Comparison of ENCODE assay signal across 17 cellular contexts in genomic region chr6:9507136-9507895, GRCh38.
DNase-seq lines count a peak whose midpoint lies in the region; ATAC-seq, FAIRE-seq and TF ChIP-seq lines count a peak whose summit lies in the region.
"Had no signal": no experiment of that assay in that cellular context is flagged by ENCODE, and none has a peak within 500 bp of the region (broad histone marks: within the 10 kb centered on the region; RNA-seq: fewer than 3 reads in every experiment).

No MANE protein-coding gene starts in this region.

- no peak overlapping the region for H3K18ac ChIP-seq in trophoblast cell (ENCODE audit: low read length)

- H3K23ac ChIP-seq in trophoblast cell (ENCODE audit: low read length), result no peak overlapping the region

- no peaks in the 10 kb centered on the region for H3K79me2 ChIP-seq in GM12878 (ENCODE audit: control insufficient read depth, insufficient read depth, low read length)
- H3K79me2 ChIP-seq in trophoblast cell (ENCODE audit: control insufficient read depth, insufficient read depth, low read length, poor library complexity), result no peaks in the 10 kb centered on the region

- H2AFZ ChIP-seq in GM12878 (ENCODE audit: control insufficient read depth, low read depth, low read length) (no peak overlapping the region), trophoblast cell (ENCODE audit: insufficient read depth, low read length, poor library complexity) (no peak overlapping the region)

- H3K27ac ChIP-seq in GM12878 (ENCODE audit: control insufficient read depth, insufficient read depth), result no peak overlapping the region
- no peak overlapping the region for H3K27ac ChIP-seq in trophoblast cell (ENCODE audit: low read depth, low read length)
- H3K27ac ChIP-seq: 22Rv1 had no signal

- H3K36me3 ChIP-seq in GM12878 (ENCODE audit: control insufficient read depth in 2 of 2, insufficient read depth in 2 of 2, low read length in 1 of 2) (no peaks in the 10 kb centered on the region), trophoblast cell (ENCODE audit: control insufficient read depth in 1 of 2, insufficient read depth in 2 of 2, low read length in 2 of 2) (no peaks in the 10 kb centered on the region)
- H3K36me3 ChIP-seq: HAP-1 had no signal

- in situ Hi-C loops in GM12878 (cut with MboI), result no loop called here

- TF ChIP-seq POLR2A in GM12878 (IDR thresholded peaks at IDR 0.05; ENCODE audit: low read depth, low read length), result no peak

- peak; percentile 61 for ATAC-seq in HG02610 (IDR thresholded peaks at IDR 0.05; ENCODE audit: unreplicated experiment)
- peak; percentile 87 for ATAC-seq in GM12878
- no peak for ATAC-seq in sciatic nerve
- no peak for ATAC-seq in HG03457 (IDR thresholded peaks at IDR 0.05; ENCODE audit: unreplicated experiment)
- ATAC-seq: CD8-positive, alpha-beta T cell had no signal

- H2BK120ac ChIP-seq in trophoblast cell (ENCODE audit: insufficient read depth, low read length, poor library complexity), result no peak overlapping the region

- H3K9ac ChIP-seq in GM12878 (ENCODE audit: control insufficient read depth, insufficient read depth, low read length) (no peak overlapping the region), trophoblast cell (ENCODE audit: low read length) (peak overlapping the region; percentile 74)

- no peak for TF ChIP-seq CTCF in GM12878 (IDR thresholded peaks at IDR 0.05 in 2 of 3, conservative IDR thresholded peaks at IDR 0.05 in 1 of 3; ENCODE audit: control insufficient read depth in 2 of 3, extremely low read depth in 1 of 3, insufficient read depth in 1 of 3, low read depth in 3 of 3, low read length in 3 of 3)

- 21% methylated on average over 6 of the region's 6 CpGs for WGBS in GM12878 (ENCODE audit: insufficient coverage, insufficient replicate concordance, low lambda C conversion rate, missing lambda C conversion rate)
- WGBS in trophoblast cell (ENCODE audit: extremely low coverage, insufficient coverage, insufficient read length), result no CpG with 5 or more reads among the region's 6 CpGs

- H4K8ac ChIP-seq in trophoblast cell (ENCODE audit: low read depth, low read length), result no peak overlapping the region

- no peaks in the 10 kb centered on the region; the same call in 2 of the 3 replicates for H3K9me3 ChIP-seq in GM12878 (replicated peaks; ENCODE audit: control insufficient read depth, insufficient read depth, low read length)
- no peaks in the 10 kb centered on the region for H3K9me3 ChIP-seq in trophoblast cell (ENCODE audit: insufficient read depth, low read depth, low read length)
- H3K9me3 ChIP-seq: HAP-1 had no signal

- CTCF ChIA-PET in GM12878 (lab: Yijun Ruan, JAX), result interaction anchor here (1.7 kb wide), 1 partner anchor 10 kb away, joined by 11 read pairs; no protein-coding TSS in a partner anchor

- H3K79me1 ChIP-seq in trophoblast cell (ENCODE audit: low read length), result no peaks in the 10 kb centered on the region

- no peak overlapping the region for H2BK5ac ChIP-seq in trophoblast cell (ENCODE audit: low read depth, low read length, poor library complexity)

- RAD21 ChIA-PET in GM12878 (lab: Charles Lee; ENCODE audit: unreplicated experiment), result interaction anchor here (0.9 to 1.4 kb wide), 4 partner anchors 10 to 30 kb away, joined by 3 to 4 read pairs (median 4); no protein-coding TSS in a partner anchor

- H3K4ac ChIP-seq in trophoblast cell (ENCODE audit: low read depth, low read length), result no peak overlapping the region

- POLR2A ChIA-PET in GM12878 (lab: Charles Lee), result interaction anchor here (1.6 kb wide), 1 partner anchor 16 kb away, joined by 5 read pairs; no protein-coding TSS in a partner anchor

- no peaks in the 10 kb centered on the region; the same call in 1 of the 2 replicates for H3K4me1 ChIP-seq in GM12878 (ENCODE audit: control insufficient read depth, insufficient read depth, low read length)
- no peaks in the 10 kb centered on the region for H3K4me1 ChIP-seq in trophoblast cell (ENCODE audit: control insufficient read depth in 1 of 2, insufficient read depth in 2 of 2, low read length in 2 of 2)
- H3K4me1 ChIP-seq: HAP-1 had no signal

- H4K12ac ChIP-seq in trophoblast cell (ENCODE audit: low read depth, low read length), result no peak overlapping the region

- intact Hi-C loops in GM12878 (cut with micrococcal nuclease; ENCODE audit: unreplicated experiment), result loop anchor here (2.0 kb wide), 1 partner anchor 13 kb away; no protein-coding TSS in a partner anchor
- intact Hi-C loops in sciatic nerve (cut with DNase I), result no loop called here

- DNase-seq in NCI-H82 (lab: John Stamatoyannopoulos, UW) (peak; percentile 46), NCI-H82 treated with DMSO at 0.1 percent for 48 hours (lab: John Stamatoyannopoulos, UW; ENCODE audit: unreplicated experiment) (no peak), GM12878 (ENCODE audit: low read depth, low spot score) (peak; percentile 19), trophoblast cell (peak; percentile 17 to 56), NCI-H2107 treated with DMSO at 0.1 percent for 48 hours (lab: John Stamatoyannopoulos, UW; ENCODE audit: unreplicated experiment) (no peak), sciatic nerve (ENCODE audit: low spot score) (no peak)
- DNase-seq: CD8-positive, alpha-beta T cell; COR-L47; DND-41; GF-D8; GOT3 had no signal

- no peak for FAIRE-seq in GM12878 (lab: Jason Lieb, UNC)
- FAIRE-seq: D721Med, GM18507 had no signal

- H4K20me1 ChIP-seq in GM12878 (ENCODE audit: control insufficient read depth, insufficient read depth), result no peaks in the 10 kb centered on the region

- TF ChIP-seq RAD21 in GM12878 (IDR thresholded peaks at IDR 0.05; ENCODE audit: insufficient read depth, low read depth, low read length), result no peak

- no peak overlapping the region for H2BK12ac ChIP-seq in trophoblast cell (ENCODE audit: low read length)

- H4K91ac ChIP-seq in trophoblast cell (ENCODE audit: low read depth, low read length), result no peak overlapping the region

- H2AK5ac ChIP-seq in trophoblast cell (ENCODE audit: low read length), result no peak overlapping the region

- H3K14ac ChIP-seq in trophoblast cell (ENCODE audit: low read length), result no peak overlapping the region

- no peak overlapping the region for H3K4me3 ChIP-seq in GM12878
- no peak overlapping the region for H3K4me3 ChIP-seq in trophoblast cell (ENCODE audit: low read depth, low read length)
- H3K4me3 ChIP-seq: HAP-1 had no signal

- no TSS peak for BruUV-seq in GM12878 (replicated peaks; lab: Mats Ljungman, UMichigan)

- SMC1A ChIA-PET in GM12878 (lab: Charles Lee; ENCODE audit: uncharacterized antibody, unreplicated experiment), result interaction anchor here (0.7 to 1.6 kb wide), 11 partner anchors 9 to 204 kb away, joined by 3 to 6 read pairs (median 4); no protein-coding TSS in a partner anchor

- H3K27me3 ChIP-seq in GM12878 (replicated peaks in 1 of 2; ENCODE audit: control insufficient read depth in 2 of 2, insufficient read depth in 2 of 2, low read length in 1 of 2), result no peaks in the 10 kb centered on the region
- H3K27me3 ChIP-seq in trophoblast cell (ENCODE audit: insufficient read depth, low read length), result no peaks in the 10 kb centered on the region

- TF ChIP-seq EP300 in GM12878 (IDR thresholded peaks at IDR 0.05; ENCODE audit: borderline replicate concordance in 1 of 2, control insufficient read depth in 1 of 2, low read depth in 2 of 2, low read length in 2 of 2), result no peak

- no peak overlapping the region for H3K4me2 ChIP-seq in GM12878 (ENCODE audit: control insufficient read depth, insufficient read depth)
- no peak overlapping the region for H3K4me2 ChIP-seq in trophoblast cell (ENCODE audit: low read length)

TF ChIP-seq in GM12878, 131 proteins besides CTCF, POLR2A, EP300 and RAD21:
- peak; percentile 48 for TF ChIP-seq NR2F1 (conservative IDR thresholded peaks at IDR 0.05)
- no peak for TF ChIP-seq SMAD1 (IDR thresholded peaks at IDR 0.05; ENCODE audit: low read depth, partially characterized antibody)
- peak; percentile 59; the same call in 1 of the 2 replicates for TF ChIP-seq BCL11A (IDR thresholded peaks at IDR 0.05; ENCODE audit: low read depth, low read length)
- TF ChIP-seq IKZF1 (conservative IDR thresholded peaks at IDR 0.05), result peak; percentile 39; the same call in 1 of the 2 replicates
- TF ChIP-seq IRF4 (IDR thresholded peaks at IDR 0.05; ENCODE audit: low read depth, low read length), result no peak
- TF ChIP-seq MTA2 (IDR thresholded peaks at IDR 0.05; ENCODE audit: low read depth), result peak; percentile 58
- peak; percentile 47; the same call in 1 of the 2 replicates for TF ChIP-seq ATF7 (IDR thresholded peaks at IDR 0.05; ENCODE audit: low read depth)
- TF ChIP-seq TCF3 (IDR thresholded peaks at IDR 0.05; ENCODE audit: borderline replicate concordance, insufficient read depth, low read depth, low read length), result no peak
- peak; percentile 26; the same call in 1 of the 2 replicates for TF ChIP-seq ATF2 (IDR thresholded peaks at IDR 0.05; ENCODE audit: low read length)
- TF ChIP-seq DPF2 (IDR thresholded peaks at IDR 0.05), result 0 out of 2 replicates have a peak, but pooled peaks have one; percentile 31
- TF ChIP-seq RUNX3 (IDR thresholded peaks at IDR 0.05; ENCODE audit: low read length), result peak; percentile 68; the same call in 1 of the 2 replicates
- peak; percentile 48 for TF ChIP-seq JUNB (IDR thresholded peaks at IDR 0.05)
- no peak for TF ChIP-seq PAX5 (IDR thresholded peaks at IDR 0.05; ENCODE audit: borderline replicate concordance, low read depth, low read length)
- peak; percentile 54; the same call in 1 of the 2 replicates for TF ChIP-seq EED (IDR thresholded peaks at IDR 0.05; ENCODE audit: low read depth)
- no peak for TF ChIP-seq MEF2A (IDR thresholded peaks at IDR 0.05; ENCODE audit: insufficient read depth, low read depth, low read length)
- peak; percentile 45; the same call in 1 of the 2 replicates for TF ChIP-seq CREM (IDR thresholded peaks at IDR 0.05; ENCODE audit: low read depth)

Comparison
In these comparisons a context has a peak if more than half of its experiments do, and no peak if none do; other contexts are left out.
1. DNase-seq: peak in NCI-H82 (single experiment), GM12878 (single experiment) and trophoblast cell (2 of 2); none in NCI-H82 treated with DMSO at 0.1 percent for 48 hours (single experiment), NCI-H2107 treated with DMSO at 0.1 percent for 48 hours (single experiment) and sciatic nerve (single experiment).
2. ATAC-seq: peak in HG02610 (single experiment) and GM12878 (single experiment); none in sciatic nerve (single experiment) and HG03457 (single experiment).